1 cellular context compared by ENCODE assay signal in genomic region chr17:51666971-51667721, GRCh38.
A peak's percentile ranks its signal among the peaks of the same experiment; 100 is the strongest.
TF ChIP-seq lines count a peak whose summit lies in the region.

No MANE protein-coding gene starts in this region.

TF ChIP-seq in K562, 482 proteins besides CTCF, POLR2A, EP300 and RAD21 (continued from another document):
- TF ChIP-seq MAFK (IDR thresholded peaks at IDR 0.05; ENCODE audit: low read length) (peak; percentile 92), SMAD4 (CRISPR knock-in tag; conservative IDR thresholded peaks at IDR 0.05) (no peak), PKNOX1 (IDR thresholded peaks at IDR 0.05) (no peak)
TF ChIP-seq in K562: peak in this region for 5.
